In the genomic region with DNA sequence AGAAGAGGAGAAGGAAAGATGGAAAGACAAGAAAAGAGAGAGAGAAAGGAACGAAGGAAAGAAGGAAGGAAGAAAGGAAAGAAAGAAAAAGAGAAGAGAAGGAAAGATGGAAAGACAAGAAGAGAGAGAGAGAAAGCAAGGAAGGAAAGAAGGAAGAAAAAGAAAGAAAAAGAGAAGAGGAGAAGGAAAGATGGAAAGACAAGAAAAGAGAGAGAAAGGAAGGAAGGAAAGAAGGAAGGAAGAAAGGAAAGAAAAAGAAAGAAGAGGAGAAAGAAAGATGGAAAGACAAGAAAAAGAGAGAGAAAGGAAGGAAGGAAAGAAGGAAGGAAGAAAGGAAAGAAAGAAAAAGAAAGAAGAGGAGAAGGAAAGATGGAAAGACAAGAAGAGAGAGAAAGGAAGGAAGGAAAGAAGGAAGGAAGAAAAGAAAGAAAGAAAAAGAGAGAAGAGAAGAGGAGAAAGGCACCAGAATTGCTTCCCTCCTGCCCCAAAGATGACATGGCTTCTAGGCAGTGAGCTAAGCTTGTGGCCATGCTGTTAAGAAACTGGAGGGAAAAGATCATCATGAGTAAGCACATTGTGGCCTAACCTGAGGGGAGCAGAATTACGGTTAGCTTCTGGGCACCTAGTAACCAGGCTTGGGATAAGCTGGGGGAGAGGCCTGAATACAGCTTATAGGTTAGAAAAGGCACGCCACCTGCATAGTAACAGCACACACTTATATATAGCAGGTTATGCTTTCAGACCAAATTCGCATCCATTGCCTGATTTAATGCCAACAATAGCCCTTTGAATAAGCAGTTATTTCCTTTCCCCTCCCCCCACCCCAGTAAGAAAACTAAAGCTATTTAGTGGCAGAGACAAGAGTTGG, we compare ENCODE assay signal across 1 cellular context.
A peak's percentile ranks its signal among the peaks of the same experiment; 100 is the strongest.
TF ChIP-seq lines count a peak whose summit lies in the region.

No MANE protein-coding gene starts in this region.

TF ChIP-seq in A549, 52 proteins besides CTCF, POLR2A, EP300 and RAD21 (continued from another document):
- TF ChIP-seq REST (IDR thresholded peaks at IDR 0.05) (no peak), FOXS1 (CRISPR knock-in tag; IDR thresholded peaks at IDR 0.05) (no peak), TP53 (CRISPR knock-in tag; IDR thresholded peaks at IDR 0.05) (no peak), FOSL2 (IDR thresholded peaks at IDR 0.05) (no peak), FOSL2 (CRISPR knock-in tag; IDR thresholded peaks at IDR 0.05) (no peak), RFX5 (IDR thresholded peaks at IDR 0.05) (no peak), EHMT2 (IDR thresholded peaks at IDR 0.05; ENCODE audit: low read depth) (no peak), CEBPB (IDR thresholded peaks at IDR 0.05) (no peak), CHD4 (IDR thresholded peaks at IDR 0.05; ENCODE audit: borderline replicate concordance) (no peak), SMC3 (IDR thresholded peaks at IDR 0.05) (no peak), HEYL (CRISPR knock-in tag; IDR thresholded peaks at IDR 0.05) (no peak), EHF (CRISPR knock-in tag; IDR thresholded peaks at IDR 0.05) (no peak), PHF8 (IDR thresholded peaks at IDR 0.05; ENCODE audit: borderline replicate concordance, low read depth) (no peak), HOXA7 (CRISPR knock-in tag; IDR thresholded peaks at IDR 0.05) (no peak), NR3C1 (IDR thresholded peaks at IDR 0.05) (no peak), CHD2 (IDR thresholded peaks at IDR 0.05; ENCODE audit: low read length, partially characterized antibody) (no peak), KDM1A (IDR thresholded peaks at IDR 0.05; ENCODE audit: low read depth) (no peak), JUNB (IDR thresholded peaks at IDR 0.05) (no peak), POLR2AphosphoS2 (conservative IDR thresholded peaks at IDR 0.05; ENCODE audit: low read length) (no peak), HOXB13 (CRISPR knock-in tag; IDR thresholded peaks at IDR 0.05; ENCODE audit: low read depth) (no peak), FOSB (CRISPR knock-in tag; IDR thresholded peaks at IDR 0.05) (no peak), NFE2L2 (conservative IDR thresholded peaks at IDR 0.05; ENCODE audit: low read length) (0 out of 2 replicates have a peak, but pooled peaks have one; percentile 52), CBX8 (IDR thresholded peaks at IDR 0.05) (no peak), ELK1 (IDR thresholded peaks at IDR 0.05; ENCODE audit: low read depth, low read length) (no peak), HOXB5 (CRISPR knock-in tag; IDR thresholded peaks at IDR 0.05) (0 out of 2 replicates have a peak, but pooled peaks have one; percentile 33), MYC (IDR thresholded peaks at IDR 0.05; ENCODE audit: borderline replicate concordance, low read length) (no peak), ATOH8 (CRISPR knock-in tag; IDR thresholded peaks at IDR 0.05; ENCODE audit: low read depth) (peak; percentile 66; the same call in 1 of the 2 replicates), HMGXB4 (CRISPR knock-in tag; IDR thresholded peaks at IDR 0.05; ENCODE audit: borderline replicate concordance) (no peak), MAFK (IDR thresholded peaks at IDR 0.05; ENCODE audit: partially characterized antibody) (peak; percentile 89), ESRRA (IDR thresholded peaks at IDR 0.05; ENCODE audit: borderline replicate concordance, low read length) (no peak), USF2 (IDR thresholded peaks at IDR 0.05) (no peak), TFCP2L1 (CRISPR knock-in tag; IDR thresholded peaks at IDR 0.05) (no peak)
- TF ChIP-seq, protein P1, sequence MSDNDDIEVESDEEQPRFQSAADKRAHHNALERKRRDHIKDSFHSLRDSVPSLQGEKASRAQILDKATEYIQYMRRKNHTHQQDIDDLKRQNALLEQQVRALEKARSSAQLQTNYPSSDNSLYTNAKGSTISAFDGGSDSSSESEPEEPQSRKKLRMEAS (IDR thresholded peaks at IDR 0.05), result peak; percentile 63
- TF ChIP-seq, protein P2, sequence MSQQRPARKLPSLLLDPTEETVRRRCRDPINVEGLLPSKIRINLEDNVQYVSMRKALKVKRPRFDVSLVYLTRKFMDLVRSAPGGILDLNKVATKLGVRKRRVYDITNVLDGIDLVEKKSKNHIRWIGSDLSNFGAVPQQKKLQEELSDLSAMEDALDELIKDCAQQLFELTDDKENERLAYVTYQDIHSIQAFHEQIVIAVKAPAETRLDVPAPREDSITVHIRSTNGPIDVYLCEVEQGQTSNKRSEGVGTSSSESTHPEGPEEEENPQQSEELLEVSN (IDR thresholded peaks at IDR 0.05; ENCODE audit: borderline replicate concordance, low read depth), result peak; percentile 80; the same call in 1 of the 2 replicates
